ENCODE assay signal across 1 cellular context in genomic region chr1:113073457-113073950, GRCh38.
A peak's percentile ranks its signal among the peaks of the same experiment; 100 is the strongest.
TF ChIP-seq lines count a peak whose summit lies in the region.

No MANE protein-coding gene starts in this region.

TF ChIP-seq in HepG2, 621 proteins besides CTCF, POLR2A, EP300 and RAD21 (continues in another document):
- TF ChIP-seq MEIS2 (CRISPR knock-in tag; IDR thresholded peaks at IDR 0.05) (no peak), DNMT3B (CRISPR knock-in tag; conservative IDR thresholded peaks at IDR 0.05) (no peak), NR0B2 (CRISPR knock-in tag; IDR thresholded peaks at IDR 0.05) (no peak), ZNF33B (CRISPR knock-in tag; IDR thresholded peaks at IDR 0.05) (no peak), TEAD2 (CRISPR knock-in tag; IDR thresholded peaks at IDR 0.05) (no peak), ZNF75D (CRISPR knock-in tag; IDR thresholded peaks at IDR 0.05; ENCODE audit: borderline replicate concordance) (no peak), ZNF407 (CRISPR knock-in tag; IDR thresholded peaks at IDR 0.05; ENCODE audit: not compliant biosample characterization) (no peak), HNF1B (CRISPR knock-in tag; IDR thresholded peaks at IDR 0.05) (0 out of 2 replicates have a peak, but pooled peaks have one; percentile 25), LCORL (IDR thresholded peaks at IDR 0.05) (no peak), LCORL (CRISPR knock-in tag; IDR thresholded peaks at IDR 0.05) (peak; percentile 22; the same call in 1 of the 2 replicates), ZNF792 (CRISPR knock-in tag; IDR thresholded peaks at IDR 0.05) (no peak; the same call in 1 of the 2 replicates), GFI1 (CRISPR knock-in tag; IDR thresholded peaks at IDR 0.05; ENCODE audit: borderline replicate concordance) (0 out of 2 replicates have a peak, but pooled peaks have one; percentile 67), ZNF235 (CRISPR knock-in tag; IDR thresholded peaks at IDR 0.05; ENCODE audit: borderline replicate concordance) (no peak; the same call in 1 of the 2 replicates), SMAD3 (CRISPR knock-in tag; IDR thresholded peaks at IDR 0.05) (peak; percentile 24; the same call in 1 of the 2 replicates), KDM4B (CRISPR knock-in tag; IDR thresholded peaks at IDR 0.05) (no peak), ZFP91 (CRISPR knock-in tag; IDR thresholded peaks at IDR 0.05; ENCODE audit: borderline replicate concordance) (0 out of 2 replicates have a peak, but pooled peaks have one; percentile 6), MAFK (conservative IDR thresholded peaks at IDR 0.05 in 1 of 2, IDR thresholded peaks at IDR 0.05 in 1 of 2; ENCODE audit: low read length in 2 of 2) (no peak), ZFX (CRISPR knock-in tag; IDR thresholded peaks at IDR 0.05; ENCODE audit: low read depth) (no peak), ZNF777 (CRISPR knock-in tag; IDR thresholded peaks at IDR 0.05) (no peak; the same call in none of the 2 replicates), RXRB (CRISPR knock-in tag; IDR thresholded peaks at IDR 0.05; ENCODE audit: borderline replicate concordance) (no peak), AKAP8 (CRISPR knock-in tag; IDR thresholded peaks at IDR 0.05) (no peak; the same call in 1 of the 2 replicates), PBX2 (CRISPR knock-in tag; IDR thresholded peaks at IDR 0.05) (no peak), ZNF766 (CRISPR knock-in tag; IDR thresholded peaks at IDR 0.05; ENCODE audit: borderline replicate concordance) (no peak), ATF2 (CRISPR knock-in tag; IDR thresholded peaks at IDR 0.05) (no peak), ZNF317 (CRISPR knock-in tag; IDR thresholded peaks at IDR 0.05) (no peak), SMARCC2 (IDR thresholded peaks at IDR 0.05) (no peak), ZNF367 (CRISPR knock-in tag; IDR thresholded peaks at IDR 0.05; ENCODE audit: borderline replicate concordance) (no peak), ZNF207 (IDR thresholded peaks at IDR 0.05; ENCODE audit: borderline replicate concordance) (no peak), TCF7 (IDR thresholded peaks at IDR 0.05; ENCODE audit: low read depth) (no peak), ZGPAT (CRISPR knock-in tag; IDR thresholded peaks at IDR 0.05) (no peak), ZNF329 (CRISPR knock-in tag; IDR thresholded peaks at IDR 0.05; ENCODE audit: low read depth) (no peak), ZNF629 (CRISPR knock-in tag; conservative IDR thresholded peaks at IDR 0.05) (no peak; the same call in 1 of the 2 replicates), ZSCAN9 (CRISPR knock-in tag; IDR thresholded peaks at IDR 0.05; ENCODE audit: borderline replicate concordance) (peak; percentile 47; the same call in 1 of the 2 replicates), ZNF530 (CRISPR knock-in tag; IDR thresholded peaks at IDR 0.05; ENCODE audit: low read depth) (no peak), ZNF274 (CRISPR knock-in tag; IDR thresholded peaks at IDR 0.05) (no peak), TBX3 (IDR thresholded peaks at IDR 0.05; ENCODE audit: borderline replicate concordance) (no peak), ZSCAN5A (CRISPR knock-in tag; IDR thresholded peaks at IDR 0.05; ENCODE audit: borderline replicate concordance) (no peak), FOXC1 (CRISPR knock-in tag; IDR thresholded peaks at IDR 0.05; ENCODE audit: borderline replicate concordance) (no peak), TOPORS (CRISPR knock-in tag; IDR thresholded peaks at IDR 0.05) (no peak), ZNF607 (CRISPR knock-in tag; IDR thresholded peaks at IDR 0.05; ENCODE audit: borderline replicate concordance) (no peak), SATB2 (CRISPR knock-in tag; IDR thresholded peaks at IDR 0.05) (no peak), PPARG (CRISPR knock-in tag; conservative IDR thresholded peaks at IDR 0.05) (0 out of 2 replicates have a peak, but pooled peaks have one; percentile 21), PATZ1 (CRISPR knock-in tag; IDR thresholded peaks at IDR 0.05) (peak; percentile 31), ZIK1 (CRISPR knock-in tag; IDR thresholded peaks at IDR 0.05; ENCODE audit: borderline replicate concordance, low read depth) (no peak), CCDC6 (CRISPR knock-in tag; IDR thresholded peaks at IDR 0.05) (no peak)
